8 cellular contexts compared by ENCODE assay signal in genomic region chr16:9092282-9092962, GRCh38. TPM values are rescaled to one million over a fixed set of nuclear protein-coding genes. Genes with fewer than 3 reads are reported as not detected.
A peak's percentile ranks its signal among the peaks of the same experiment; 100 is the strongest.
DNase-seq lines count a peak whose midpoint lies in the region; ATAC-seq, FAIRE-seq and TF ChIP-seq lines count a peak whose summit lies in the region.

No MANE protein-coding gene starts in this region.

- peak overlapping the region; percentile 65 for H3K56ac ChIP-seq in H1 (replicated peaks; ENCODE audit: insufficient read length, low read depth, low read length)

- peaks cover 40% of the 10 kb centered on the region for H3K36me3 Mint-ChIP-seq in activated CD8-positive, alpha-beta T cell treated with anti-CD3 and anti-CD28 coated beads for 36 hours (ENCODE audit: low read depth)

- peak overlapping the region; percentile 89 for H4K91ac ChIP-seq in H1 (replicated peaks; ENCODE audit: insufficient read length, low read length)

- TF ChIP-seq POLR2A in H1 (IDR thresholded peaks at IDR 0.05; ENCODE audit: control extremely low read depth in 1 of 2, low read depth in 2 of 2, low read length in 2 of 2) (peak; percentile 40 to 69), suprapubic skin (IDR thresholded peaks at IDR 0.05) (no peak)

- TF ChIP-seq CTCF in activated CD8-positive, alpha-beta T cell treated with anti-CD3 and anti-CD28 coated beads for 36 hours (IDR thresholded peaks at IDR 0.05) = no peak
- TF ChIP-seq CTCF in H1 (IDR thresholded peaks at IDR 0.05; ENCODE audit: control extremely low read depth in 1 of 3, insufficient read depth in 1 of 3, low read depth in 1 of 3, low read length in 3 of 3) (no peak), suprapubic skin (IDR thresholded peaks at IDR 0.05) (no peak)

- H3K9me3 ChIP-seq in H1 (ENCODE audit: insufficient read depth in 2 of 2, low read depth in 1 of 2, low read length in 1 of 2) (no peaks in the 10 kb centered on the region), mucosa of stomach (ENCODE audit: control insufficient read depth, low read length) (no peaks in the 10 kb centered on the region), suprapubic skin (no peaks in the 10 kb centered on the region)

- H3K27ac ChIP-seq in H1 (ENCODE audit: low read depth, low read length) = peak overlapping the region; percentile 91
- peak overlapping the region; percentile 95 for H3K27ac ChIP-seq in suprapubic skin

- H3K9ac ChIP-seq in H1 (replicated peaks in 1 of 4; ENCODE audit: extremely low read depth in 1 of 4, low read depth in 3 of 4, low read length in 3 of 4) = peak overlapping the region; percentile 93 to 99 (median 96)
- peak overlapping the region; percentile 97 for H3K9ac ChIP-seq in mucosa of stomach (ENCODE audit: low read length)

- in situ Hi-C loops in Caki2 (cut with HindIII; ENCODE audit: low pct_unique_long_range_greater_than_20kb, low sequenced_read_pairs) = no loop called here

- POLR2A ChIA-PET in activated CD8-positive, alpha-beta T cell treated with anti-CD3 and anti-CD28 coated beads for 36 hours (lab: Charles Lee) = interaction anchor here (0.8 to 4.9 kb wide), 15 partner anchors 9 to 224 kb away, joined by 3 to 78 read pairs (median 8); partner anchors contain the start of gene CARHSP1
- POLR2A ChIA-PET in H1 (lab: Charles Lee; ENCODE audit: partially characterized antibody) = interaction anchor here (0.6 to 5.6 kb wide), 23 partner anchors 10 to 226 kb away, joined by 3 to 72 read pairs (median 6); partner anchors contain the start of genes CARHSP1 and USP7

- H2AK5ac ChIP-seq in H1 (ENCODE audit: low read depth, low read length) = no peak overlapping the region

- H4K5ac ChIP-seq in H1 (ENCODE audit: insufficient read length, low read depth, low read length) = no peak overlapping the region

- H3K27me3 Mint-ChIP-seq in activated CD8-positive, alpha-beta T cell treated with anti-CD3 and anti-CD28 coated beads for 36 hours = no peaks in the 10 kb centered on the region

- H3K27ac Mint-ChIP-seq in activated CD8-positive, alpha-beta T cell treated with anti-CD3 and anti-CD28 coated beads for 36 hours = peak overlapping the region; percentile 98

- peaks cover 13% of the 10 kb centered on the region for H3K23me2 ChIP-seq in H1 (ENCODE audit: low read depth, low read length)

- no peak for TF ChIP-seq EP300 in H1 (IDR thresholded peaks at IDR 0.05; ENCODE audit: borderline replicate concordance in 1 of 2, low read depth in 2 of 2, low read length in 2 of 2)
- no peak for TF ChIP-seq EP300 in suprapubic skin (IDR thresholded peaks at IDR 0.05)

- H3K79me2 ChIP-seq in H1 (ENCODE audit: control insufficient read depth in 1 of 2, insufficient read depth in 2 of 2, low read length in 2 of 2) = peaks cover 39 to 55% of the 10 kb centered on the region in 2 experiments

- H2BK5ac ChIP-seq in H1 (ENCODE audit: low read depth, low read length) = peak overlapping the region; percentile 87

- H3K14ac ChIP-seq in H1 (ENCODE audit: insufficient read length) = no peak overlapping the region

- peak; percentile 47 for DNase-seq in Caki2 (ENCODE audit: low read depth)
- DNase-seq in M059J (ENCODE audit: low read depth) = peak; percentile 38
- DNase-seq in activated CD8-positive, alpha-beta T cell treated with anti-CD3 and anti-CD28 coated beads for 36 hours = peak; percentile 67
- peak in 1 of 2 experiments; percentile 75 for DNase-seq in H1 (ENCODE audit: low read depth in 1 of 2, low spot score in 2 of 2)
- DNase-seq in suprapubic skin (ENCODE audit: low spot score in 2 of 2) = peak; percentile 77 to 83
- DNase-seq in DMS114 treated with DMSO at 0.1 percent for 48 hours (lab: John Stamatoyannopoulos, UW; ENCODE audit: unreplicated experiment) = no peak

- no peak overlapping the region for H2BK15ac ChIP-seq in H1 (ENCODE audit: low read length)

- H3K4me1 Mint-ChIP-seq in activated CD8-positive, alpha-beta T cell treated with anti-CD3 and anti-CD28 coated beads for 36 hours (ENCODE audit: low read depth) = peaks cover 33% of the 10 kb centered on the region

- intact Hi-C loops in activated CD8-positive, alpha-beta T cell treated with anti-CD3 and anti-CD28 coated beads for 36 hours (cut with micrococcal nuclease) = loop anchor here (5.0 kb wide), 2 partner anchors 35 to 130 kb away; partner anchors contain the start of gene USP7

- peak overlapping the region; percentile 96; the same call in 1 of the 2 replicates for H4K8ac ChIP-seq in H1 (ENCODE audit: extremely low read depth, insufficient read depth, low read length)

- no peak for TF ChIP-seq RAD21 in H1 (IDR thresholded peaks at IDR 0.05 in 1 of 2, conservative IDR thresholded peaks at IDR 0.05 in 1 of 2; ENCODE audit: low read depth in 2 of 2, low read length in 2 of 2)

- no peak for FAIRE-seq in H1 (lab: Jason Lieb, UNC)

- H3K79me1 ChIP-seq in H1 (ENCODE audit: low read depth, low read length) = no peaks in the 10 kb centered on the region; the same call in 1 of the 2 replicates

- peaks cover 0 to 11% (median 6%) of the 10 kb centered on the region in 4 experiments; a peak in 5 of 7 replicates for H3K4me1 ChIP-seq in H1 (replicated peaks in 1 of 4; ENCODE audit: control insufficient read depth in 3 of 4, insufficient read depth in 4 of 4, low read length in 3 of 4)
- peaks cover 35% of the 10 kb centered on the region for H3K4me1 ChIP-seq in mucosa of stomach (ENCODE audit: control insufficient read depth, insufficient read depth, low read length)
- H3K4me1 ChIP-seq in suprapubic skin = peaks cover 55% of the 10 kb centered on the region

- H3K36me3 ChIP-seq in H1 (ENCODE audit: control insufficient read depth in 2 of 4, insufficient read depth in 4 of 4, low read length in 3 of 4) (peaks cover 2 to 33% (median 3%) of the 10 kb centered on the region in 4 experiments; a peak in 4 of 8 replicates), mucosa of stomach (ENCODE audit: control insufficient read depth, insufficient read depth, low read length) (peaks cover 3% of the 10 kb centered on the region), suprapubic skin (no peaks in the 10 kb centered on the region)

- peak; percentile 6 for ATAC-seq in GM21423 (IDR thresholded peaks at IDR 0.05; ENCODE audit: unreplicated experiment)
- ATAC-seq in activated CD8-positive, alpha-beta T cell treated with anti-CD3 and anti-CD28 coated beads for 36 hours = no peak

- H3K4me2 ChIP-seq in H1 (ENCODE audit: insufficient read depth in 1 of 2, low read depth in 2 of 2, low read length in 2 of 2) = peak overlapping the region; percentile 94 to 95

- H2BK12ac ChIP-seq in H1 (ENCODE audit: low read depth, low read length) = no peak overlapping the region

- peaks cover 18 to 21% of the 10 kb centered on the region in 2 experiments for H4K20me1 ChIP-seq in H1 (replicated peaks in 1 of 2; ENCODE audit: control insufficient read depth in 1 of 2, insufficient read depth in 2 of 2, low read length in 2 of 2)

- peak overlapping the region; percentile 79 for H3K4me3 Mint-ChIP-seq in activated CD8-positive, alpha-beta T cell treated with anti-CD3 and anti-CD28 coated beads for 36 hours

- H2BK20ac ChIP-seq in H1 (ENCODE audit: low read length) = no peak overlapping the region

- 3% methylated on average over 11 of the region's 63 CpGs; no CpG with 5 or more reads in 1 of the 2 experiments for WGBS in H1 (ENCODE audit: extremely low coverage in 1 of 2, insufficient coverage in 1 of 2, insufficient read length in 1 of 2, insufficient replicate concordance in 2 of 2, low coverage in 1 of 2, low lambda C conversion rate in 2 of 2, missing lambda C conversion rate in 1 of 2), 2 experiments
- under 1% methylated on average over 30 of the region's 63 CpGs for WGBS in suprapubic skin

- H3K27me3 ChIP-seq in H1 (replicated peaks in 1 of 4; ENCODE audit: control insufficient read depth in 3 of 4, extremely low read depth in 1 of 4, insufficient read depth in 3 of 4, low read length in 3 of 4) = no peaks in the 10 kb centered on the region
- H3K27me3 ChIP-seq in mucosa of stomach (ENCODE audit: control insufficient read depth, insufficient read depth, low read length) = no peaks in the 10 kb centered on the region
- no peaks in the 10 kb centered on the region for H3K27me3 ChIP-seq in suprapubic skin

- no peak overlapping the region for H2BK120ac ChIP-seq in H1 (replicated peaks; ENCODE audit: low read depth, low read length)

- H2AFZ ChIP-seq in H1 (ENCODE audit: low read length) = no peak overlapping the region

- CTCF ChIA-PET in activated CD8-positive, alpha-beta T cell treated with anti-CD3 and anti-CD28 coated beads for 36 hours (lab: Charles Lee) = interaction anchor here (1.4 to 2.7 kb wide), 4 partner anchors 10 to 212 kb away, joined by 3 to 7 read pairs (median 6); no protein-coding TSS in a partner anchor
- CTCF ChIA-PET in H1 (lab: Charles Lee; ENCODE audit: partially characterized antibody) = interaction anchor here (0.6 to 1.4 kb wide), 2 partner anchors 23 to 37 kb away, joined by 3 read pairs; no protein-coding TSS in a partner anchor

- H3K4ac ChIP-seq in H1 (replicated peaks; ENCODE audit: insufficient read length, low read depth, low read length) = peak overlapping the region; percentile 6

- no peaks in the 10 kb centered on the region for H3K9me3 Mint-ChIP-seq in activated CD8-positive, alpha-beta T cell treated with anti-CD3 and anti-CD28 coated beads for 36 hours

- peak overlapping the region; percentile 85 to 97 (median 95) for H3K4me3 ChIP-seq in H1 (ENCODE audit: extremely low read depth in 1 of 4, insufficient read depth in 2 of 4, low read depth in 3 of 4, low read length in 4 of 4)
- H3K4me3 ChIP-seq in mucosa of stomach (ENCODE audit: low read length) = peak overlapping the region; percentile 94
- peak overlapping the region; percentile 75 for H3K4me3 ChIP-seq in suprapubic skin

- no peak overlapping the region for H3K23ac ChIP-seq in H1 (ENCODE audit: insufficient read length)

- peak overlapping the region; percentile 57; the same call in 1 of the 2 replicates for H3K18ac ChIP-seq in H1 (ENCODE audit: extremely low read depth, low read length)

TF ChIP-seq in H1, 55 proteins besides CTCF, POLR2A, EP300 and RAD21 (continues in another document):
- TF ChIP-seq FOSL1 (IDR thresholded peaks at IDR 0.05; ENCODE audit: insufficient read depth, low read depth, low read length) = no peak
- peak; percentile 62 for TF ChIP-seq TAF1 (IDR thresholded peaks at IDR 0.05; ENCODE audit: low read depth, low read length)

RNA-seq across cellular contexts. Expression of gene HAPSTR1, which starts 1.0 kb away (rescaled TPM):
- 37.4 and 48.2 TPM in 2 replicates for total RNA-seq in Caki2 (2014; rRNA removed; shearing (Covaris generic); ENCODE audit: low replicate concordance)
- 29.5 and 48.5 TPM in 2 replicates for total RNA-seq in M059J (2014; rRNA removed; shearing (Covaris generic))
- total RNA-seq in activated CD8-positive, alpha-beta T cell treated with anti-CD3 and anti-CD28 coated beads for 36 hours = 10 to 100 TPM; 52.5 to 53.4 TPM
- 63.1 and 66.1 TPM in 2 replicates for total RNA-seq in H1 (2021; fragmentation: NEBNext Ultra II Directional; extraction: Animal tissue kit (Norgen Biotek cat#: 25700))
- polyA plus RNA-seq in H1 (2011; rRNA removed) = 11.6 and 11.9 TPM in 2 replicates
- polyA plus RNA-seq in H1 (2011; cell fraction: cytosol; rRNA removed) = 16.9 TPM
- 9.7 TPM for polyA plus RNA-seq in H1 (2011; cell fraction: nucleus; rRNA removed)
- 14.3 to 21.6 TPM (median 17.4 TPM) in 4 replicates for polyA plus RNA-seq in H1 (2012, experiment 1 of 2)
- 3.4 TPM for polyA plus RNA-seq in H1 (2012, experiment 2 of 2)
- polyA plus RNA-seq in H1 (2013, experiment 1 of 2) = 22.2 TPM
- polyA plus RNA-seq in H1 (2013, experiment 2 of 2) = 21.7 TPM
- polyA minus RNA-seq in H1 (2011; rRNA and poly(A)+ RNA removed) = 38.0 and 41.9 TPM in 2 replicates
- 29.7 TPM for polyA minus RNA-seq in H1 (2011; cell fraction: cytosol; rRNA and poly(A)+ RNA removed)
- polyA minus RNA-seq in H1 (2011; cell fraction: nucleus; rRNA and poly(A)+ RNA removed) = 26.0 TPM
- total RNA-seq in suprapubic skin = 10 to 100 TPM; 40.4 to 52.7 (median 47.4) TPM

Comparison
In these comparisons a context has a peak if more than half of its experiments do, and no peak if none do; other contexts are left out.
1. POLR2A ChIP-seq: peak in H1 (2 of 2); none in suprapubic skin (0 of 2).
2. Peak in every context shown above with its lines, with median percentiles within 50 percentile points of each other: H3K4me3 ChIP-seq.